ENCODE assay signal across 12 cellular contexts in the genomic region with DNA sequence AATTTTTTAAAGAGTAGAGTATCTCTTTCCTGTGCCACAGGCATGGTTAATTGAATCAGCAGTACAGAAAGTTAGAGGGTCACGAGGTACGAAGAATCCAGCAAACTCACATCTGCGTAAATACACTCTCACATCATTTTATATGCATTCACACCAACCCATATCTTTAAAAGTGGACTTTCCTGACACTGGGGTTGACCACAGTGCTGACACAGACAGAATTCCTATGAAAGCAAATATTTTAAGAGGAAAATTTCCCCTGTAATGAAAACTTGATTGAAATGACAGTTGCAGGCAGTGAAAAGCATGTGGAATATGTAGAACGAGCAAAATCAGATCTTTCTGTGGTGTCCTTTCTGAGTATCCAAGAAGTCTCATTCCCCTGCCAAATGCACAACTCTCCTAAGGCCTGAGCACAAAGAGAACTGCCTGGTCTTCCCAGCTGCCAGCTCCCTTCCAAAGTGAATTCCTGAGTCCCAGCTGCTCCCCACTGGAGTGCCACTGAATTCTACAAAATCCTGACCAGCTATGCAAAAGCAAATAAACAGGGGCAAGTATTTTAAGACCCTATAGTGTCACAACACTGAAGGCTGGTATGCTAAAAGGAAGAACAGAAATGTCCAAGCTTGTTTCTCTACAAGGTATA. TPM values are rescaled to one million over a fixed set of nuclear protein-coding genes. Genes with fewer than 3 reads are reported as not detected.
DNase-seq lines count a peak whose midpoint lies in the region; ATAC-seq and TF ChIP-seq lines count a peak whose summit lies in the region.
"Had no signal": no experiment of that assay in that cellular context is flagged by ENCODE, and none has a peak within 500 bp of the region (broad histone marks: within the 10 kb centered on the region; RNA-seq: fewer than 3 reads in every experiment).

No MANE protein-coding gene starts in this region.

- no peak for DNase-seq in activated naive CD4-positive, alpha-beta T cell (lab: John Stamatoyannopoulos, UW)
- DNase-seq in adipocyte (ENCODE audit: low read depth), result peak; percentile 42
- DNase-seq in lower lobe of right lung, result no peak
- no peak for DNase-seq in upper lobe of left lung
- no peak for DNase-seq in lower leg skin (ENCODE audit: low spot score in 2 of 2)
- DNase-seq: activated CD4-positive, CD25-positive, alpha-beta regulatory T cell; caudate nucleus had no signal

- no peak for TF ChIP-seq EP300 in upper lobe of left lung (IDR thresholded peaks at IDR 0.05)

- peaks cover 88% of the 10 kb centered on the region for H3K4me1 Mint-ChIP-seq in activated naive CD4-positive, alpha-beta T cell treated with anti-CD3 and anti-CD28 coated beads, Interleukin-2, amount 50 U/mL, for 24 hours

- intact Hi-C loops in lower lobe of right lung (cut with DNase I) (no loop called here), lower leg skin (cut with DNase I; ENCODE audit: low total_unique reads) (no loop called here)

- H3K9me3 ChIP-seq in adipocyte (ENCODE audit: control insufficient read depth, low read length) (no peaks in the 10 kb centered on the region), lower lobe of right lung (no peaks in the 10 kb centered on the region), upper lobe of left lung (no peaks in the 10 kb centered on the region)
- H3K9me3 ChIP-seq: BLaER1 had no signal

- peak overlapping the region; percentile 11 for H3K4me3 Mint-ChIP-seq in activated naive CD4-positive, alpha-beta T cell treated with anti-CD3 and anti-CD28 coated beads, Interleukin-2, amount 50 U/mL, for 24 hours

- H3K36me3 ChIP-seq in adipocyte (ENCODE audit: control insufficient read depth, insufficient read depth, low read length, severe bottlenecking), result no peaks in the 10 kb centered on the region
- H3K36me3 ChIP-seq in lower lobe of right lung, result no peaks in the 10 kb centered on the region
- H3K36me3 ChIP-seq in upper lobe of left lung, result no peaks in the 10 kb centered on the region
- H3K36me3 ChIP-seq: BLaER1 had no signal

- peak overlapping the region; percentile 62 for H3K27ac Mint-ChIP-seq in activated naive CD4-positive, alpha-beta T cell treated with anti-CD3 and anti-CD28 coated beads, Interleukin-2, amount 50 U/mL, for 24 hours

- TF ChIP-seq CTCF in lower lobe of right lung (IDR thresholded peaks at IDR 0.05), result no peak
- no peak for TF ChIP-seq CTCF in upper lobe of left lung (IDR thresholded peaks at IDR 0.05)
- no peak for TF ChIP-seq CTCF in lower leg skin (IDR thresholded peaks at IDR 0.05)

- H3K27ac ChIP-seq in lower lobe of right lung (peak overlapping the region; percentile 36), upper lobe of left lung (peak overlapping the region; percentile 5 to 83 (median 35))
- H3K27ac ChIP-seq: BLaER1 had no signal

- TF ChIP-seq POLR2A in upper lobe of left lung (IDR thresholded peaks at IDR 0.05) (no peak), lower leg skin (IDR thresholded peaks at IDR 0.05) (no peak)

- 55 to 73% methylated on average over 4 of the region's 4 CpGs for WGBS in upper lobe of left lung, 2 donors
- WGBS in lower leg skin, 2 donors, result 71 to 80% methylated on average over 4 of the region's 4 CpGs

- no peaks in the 10 kb centered on the region for H3K9me3 Mint-ChIP-seq in activated naive CD4-positive, alpha-beta T cell treated with anti-CD3 and anti-CD28 coated beads, Interleukin-2, amount 50 U/mL, for 24 hours

- H3K4me3 ChIP-seq in adipocyte (ENCODE audit: low read length) (no peak overlapping the region), lower lobe of right lung (no peak overlapping the region), upper lobe of left lung (no peak overlapping the region), lower leg skin (ENCODE audit: low read depth, poor library complexity, severe bottlenecking) (no peak overlapping the region)
- H3K4me3 ChIP-seq: BLaER1 had no signal

- no peaks in the 10 kb centered on the region for H3K27me3 Mint-ChIP-seq in activated naive CD4-positive, alpha-beta T cell treated with anti-CD3 and anti-CD28 coated beads, Interleukin-2, amount 50 U/mL, for 24 hours

- no peaks in the 10 kb centered on the region for H3K27me3 ChIP-seq in adipocyte (replicated peaks; ENCODE audit: control insufficient read depth, insufficient read depth, low read length)
- H3K27me3 ChIP-seq in lower lobe of right lung (ENCODE audit: low read depth), result no peaks in the 10 kb centered on the region
- no peaks in the 10 kb centered on the region for H3K27me3 ChIP-seq in upper lobe of left lung
- H3K27me3 ChIP-seq: BLaER1 had no signal

- no peak for ATAC-seq in lower lobe of right lung
- no peak for ATAC-seq in upper lobe of left lung (ENCODE audit: low FRiP score in 2 of 2)
- no peak for ATAC-seq in GM18867 (IDR thresholded peaks at IDR 0.05; ENCODE audit: unreplicated experiment)
- ATAC-seq in HG03342 (IDR thresholded peaks at IDR 0.05; ENCODE audit: unreplicated experiment), result no peak

- H3K36me3 Mint-ChIP-seq in activated naive CD4-positive, alpha-beta T cell treated with anti-CD3 and anti-CD28 coated beads, Interleukin-2, amount 50 U/mL, for 24 hours, result no peaks in the 10 kb centered on the region

- H3K4me1 ChIP-seq in adipocyte (ENCODE audit: control insufficient read depth, insufficient read depth, low read length) (peaks cover 33% of the 10 kb centered on the region), lower lobe of right lung (peaks cover 19% of the 10 kb centered on the region), upper lobe of left lung (peaks cover 7 to 42% (median 16%) of the 10 kb centered on the region in 4 donors)

- H3K9ac ChIP-seq in adipocyte (ENCODE audit: low read length), result peak overlapping the region; percentile 35
- H3K9ac ChIP-seq: BLaER1 had no signal

RNA-seq across cellular contexts. Expression of gene FAM9C, which starts 50.5 kb away (rescaled TPM):
- not detected for total RNA-seq in lower lobe of right lung
- total RNA-seq in upper lobe of left lung, result under 1 TPM in 1 of 6 donors, not detected in 5; 0.20 TPM
- total RNA-seq in lower leg skin, result not detected
- total RNA-seq: MCF 10A had no signal
